In genomic region chr3:108125550-108126071, GRCh38 we compare ENCODE assay signal across 8 cellular contexts.
DNase-seq lines count a peak whose midpoint lies in the region; ATAC-seq lines count a peak whose summit lies in the region.

No MANE protein-coding gene starts in this region.

- peak; percentile 44 for ATAC-seq in GM19463 (IDR thresholded peaks at IDR 0.05; ENCODE audit: unreplicated experiment)
- peak; percentile 55 for ATAC-seq in HG03571 (IDR thresholded peaks at IDR 0.05; ENCODE audit: unreplicated experiment)

- peak; percentile 27 for DNase-seq in DMS153 treated with DMSO at 0.1 percent for 48 hours (lab: John Stamatoyannopoulos, UW; ENCODE audit: unreplicated experiment)
- DNase-seq in T-helper 2 cell treated with Interferon-gamma antibody and Interleukin-4, amounts not matched to agents 5 μg/mL and 100 μg/mL, for 36 hours (ENCODE audit: low spot score): peak; percentile 54
- peak; percentile 18 to 26 for DNase-seq in stimulated activated CD8-positive, alpha-beta memory T cell treated with anti-CD3 and anti-CD28 coated beads, Interleukin-4, amount 100 ng/mL, for 4 hours (ENCODE audit: low read depth in 2 of 2, low spot score in 1 of 2)
- DNase-seq in HAP-1 (ENCODE audit: low spot score in 2 of 2): no peak
- DNase-seq in kidney tubule cell (ENCODE audit: low spot score): no peak

- no peaks in the 10 kb centered on the region for H3K9me3 ChIP-seq in HAP-1

- H3K27ac Mint-ChIP-seq in T-helper 2 cell treated with Interferon-gamma antibody and Interleukin-4, amounts not matched to agents 5 μg/mL and 100 μg/mL, for 36 hours: peak overlapping the region; percentile 89
- peak overlapping the region; percentile 90 for H3K27ac Mint-ChIP-seq in dendritic cell treated with granulocyte-macrophage colony-stimulating factor and Interleukin-4, amounts not matched to agents 40 ng/mL and 50 ng/mL, for 4 days

- peaks cover 18% of the 10 kb centered on the region for H3K9me3 Mint-ChIP-seq in T-helper 2 cell treated with Interferon-gamma antibody and Interleukin-4, amounts not matched to agents 5 μg/mL and 100 μg/mL, for 36 hours
- no peaks in the 10 kb centered on the region for H3K9me3 Mint-ChIP-seq in dendritic cell treated with granulocyte-macrophage colony-stimulating factor and Interleukin-4, amounts not matched to agents 40 ng/mL and 50 ng/mL, for 4 days

- intact Hi-C loops in dendritic cell treated with granulocyte-macrophage colony-stimulating factor and Interleukin-4, amounts not matched to agents 40 ng/mL and 50 ng/mL, for 4 days (cut with micrococcal nuclease): loop anchor here (5.0 kb wide), 1 partner anchor 33 kb away; the partner anchor contains the start of gene CD47

- in situ Hi-C loops in HAP-1 (cut with MboI; ENCODE audit: low sequenced_read_pairs): no loop called here

- H3K36me3 Mint-ChIP-seq in T-helper 2 cell treated with Interferon-gamma antibody and Interleukin-4, amounts not matched to agents 5 μg/mL and 100 μg/mL, for 36 hours (ENCODE audit: low read depth): peaks cover 33% of the 10 kb centered on the region
- H3K36me3 Mint-ChIP-seq in dendritic cell treated with granulocyte-macrophage colony-stimulating factor and Interleukin-4, amounts not matched to agents 40 ng/mL and 50 ng/mL, for 4 days (ENCODE audit: low read depth): no peaks in the 10 kb centered on the region

- peak overlapping the region; percentile 86 for H3K4me3 Mint-ChIP-seq in T-helper 2 cell treated with Interferon-gamma antibody and Interleukin-4, amounts not matched to agents 5 μg/mL and 100 μg/mL, for 36 hours
- no peak overlapping the region for H3K4me3 Mint-ChIP-seq in dendritic cell treated with granulocyte-macrophage colony-stimulating factor and Interleukin-4, amounts not matched to agents 40 ng/mL and 50 ng/mL, for 4 days

- H3K4me1 ChIP-seq in HAP-1: no peaks in the 10 kb centered on the region

- H3K27me3 Mint-ChIP-seq in T-helper 2 cell treated with Interferon-gamma antibody and Interleukin-4, amounts not matched to agents 5 μg/mL and 100 μg/mL, for 36 hours (ENCODE audit: low read depth): no peaks in the 10 kb centered on the region
- H3K27me3 Mint-ChIP-seq in dendritic cell treated with granulocyte-macrophage colony-stimulating factor and Interleukin-4, amounts not matched to agents 40 ng/mL and 50 ng/mL, for 4 days: no peaks in the 10 kb centered on the region

- H3K4me1 Mint-ChIP-seq in T-helper 2 cell treated with Interferon-gamma antibody and Interleukin-4, amounts not matched to agents 5 μg/mL and 100 μg/mL, for 36 hours (ENCODE audit: low read depth): peaks cover 53% of the 10 kb centered on the region
- peaks cover 55% of the 10 kb centered on the region for H3K4me1 Mint-ChIP-seq in dendritic cell treated with granulocyte-macrophage colony-stimulating factor and Interleukin-4, amounts not matched to agents 40 ng/mL and 50 ng/mL, for 4 days (ENCODE audit: low read depth)

- no peak overlapping the region for H3K4me3 ChIP-seq in HAP-1

- H3K27me3 ChIP-seq in HAP-1 (ENCODE audit: low read depth): no peaks in the 10 kb centered on the region

- H3K36me3 ChIP-seq in HAP-1 (replicated peaks): no peaks in the 10 kb centered on the region

Comparison
In these comparisons a context has a peak if more than half of its experiments do, and no peak if none do; other contexts are left out.
1. DNase-seq: peak in DMS153 treated with DMSO at 0.1 percent for 48 hours (single experiment), T-helper 2 cell treated with Interferon-gamma antibody and Interleukin-4, amounts not matched to agents 5 μg/mL and 100 μg/mL, for 36 hours (single experiment) and stimulated activated CD8-positive, alpha-beta memory T cell treated with anti-CD3 and anti-CD28 coated beads, Interleukin-4, amount 100 ng/mL, for 4 hours (2 of 2); none in HAP-1 (0 of 2) and kidney tubule cell (single experiment).